Comparison of ENCODE assay signal across 18 cellular contexts in the genomic region with DNA sequence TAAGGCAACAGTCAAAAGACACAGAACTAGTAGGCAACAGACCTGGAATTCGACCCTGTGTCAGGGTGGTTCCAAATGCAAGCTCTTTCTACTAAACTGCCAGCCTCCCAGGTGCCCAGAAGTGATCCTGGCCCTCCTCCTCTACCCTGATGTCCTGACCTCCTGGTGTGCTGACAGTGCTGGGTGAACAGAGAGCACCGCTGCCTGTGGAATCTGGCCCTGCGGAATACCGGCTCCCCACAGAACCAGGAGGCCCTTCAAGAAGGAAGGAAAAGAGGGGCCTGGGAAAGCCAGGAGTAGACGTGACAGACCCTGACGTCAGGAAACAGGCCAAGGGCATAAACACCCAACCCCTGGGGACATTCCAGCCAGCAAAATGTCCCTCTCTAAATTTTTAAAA.
DNase-seq lines count a peak whose midpoint lies in the region; ATAC-seq, FAIRE-seq and TF ChIP-seq lines count a peak whose summit lies in the region.
"Had no signal": no experiment of that assay in that cellular context is flagged by ENCODE, and none has a peak within 500 bp of the region (broad histone marks: within the 10 kb centered on the region; RNA-seq: fewer than 3 reads in every experiment).

No MANE protein-coding gene starts in this region.

- no peak for TF ChIP-seq CTCF in H9 (conservative IDR thresholded peaks at IDR 0.05)
- TF ChIP-seq CTCF in astrocyte (IDR thresholded peaks at IDR 0.05; ENCODE audit: insufficient read depth, low read depth, low read length), result no peak

- H2AK5ac ChIP-seq in H9 (ENCODE audit: insufficient read length, low read length) (no peak overlapping the region), neuronal stem cell (ENCODE audit: low read depth, low read length) (no peak overlapping the region)

- H4K20me1 ChIP-seq in H9 (ENCODE audit: control insufficient read depth, insufficient read depth, insufficient read length), result no peaks in the 10 kb centered on the region
- no peaks in the 10 kb centered on the region for H4K20me1 ChIP-seq in astrocyte (ENCODE audit: insufficient read depth, low read length)

- no peak overlapping the region for H3K56ac ChIP-seq in H9 (ENCODE audit: insufficient read length, low read depth, low read length)

- no peak overlapping the region for H2BK120ac ChIP-seq in H9 (ENCODE audit: low read depth, low read length, poor library complexity, severe bottlenecking)
- no peak overlapping the region for H2BK120ac ChIP-seq in neuronal stem cell (ENCODE audit: low read depth, low read length)

- no peak overlapping the region for H2BK20ac ChIP-seq in H9 (ENCODE audit: low read depth, low read length, poor library complexity, severe bottlenecking)

- H4K91ac ChIP-seq in H9 (ENCODE audit: insufficient read length, low read depth, low read length) (no peak overlapping the region), neuronal stem cell (ENCODE audit: low read depth, low read length, poor library complexity) (no peak overlapping the region)

- H3K27me3 Mint-ChIP-seq in activated naive CD4-positive, alpha-beta T cell treated with anti-CD3 and anti-CD28 coated beads, Interleukin-2, amount 50 U/mL, for 24 hours, result no peaks in the 10 kb centered on the region
- H3K27me3 Mint-ChIP-seq in H9 (ENCODE audit: low read depth) (no peaks in the 10 kb centered on the region), astrocyte (ENCODE audit: low read depth, unreplicated experiment) (no peaks in the 10 kb centered on the region)
- H3K27me3 Mint-ChIP-seq: IgD-negative memory B cell had no signal

- no peaks in the 10 kb centered on the region for H3K79me2 ChIP-seq in H9 (ENCODE audit: insufficient read depth, low read length)
- no peaks in the 10 kb centered on the region for H3K79me2 ChIP-seq in astrocyte (ENCODE audit: insufficient read depth, low read length)

- H2BK12ac ChIP-seq in H9 (ENCODE audit: insufficient read length, low read depth, low read length), result no peak overlapping the region
- no peak overlapping the region for H2BK12ac ChIP-seq in neuronal stem cell (ENCODE audit: low read length)

- ATAC-seq in HG02970 (IDR thresholded peaks at IDR 0.05; ENCODE audit: low FRiP score, unreplicated experiment), result no peak

- H3K18ac ChIP-seq in H9 (ENCODE audit: insufficient read length, low read depth, low read length) (no peak overlapping the region), neuronal stem cell (ENCODE audit: low read length) (peak overlapping the region; percentile 24)

- H3K4me2 ChIP-seq in H9 (ENCODE audit: insufficient read depth, insufficient read length, low read length) (no peak overlapping the region), astrocyte (ENCODE audit: low read length) (no peak overlapping the region), neuronal stem cell (ENCODE audit: insufficient read depth, low read length, poor library complexity, severe bottlenecking) (no peak overlapping the region)
- H3K4me2 ChIP-seq: A549 had no signal

- DNase-seq in activated naive CD4-positive, alpha-beta T cell treated with anti-CD3 and anti-CD28 coated beads, Interleukin-2, amount 50 U/mL, for 16 hours, result no peak
- DNase-seq in H9 (no peak), astrocyte (ENCODE audit: low read depth) (no peak), neuronal stem cell (ENCODE audit: low spot score) (no peak), HAP-1 (ENCODE audit: low spot score in 2 of 2) (no peak), SKM-1 (lab: John Stamatoyannopoulos, UW; ENCODE audit: unreplicated experiment) (no peak)
- DNase-seq: DMS 273 treated with DMSO at 0.1 percent for 48 hours, GOT3, HFFc6, NCI-H1417, NCI-H2029, NCI-H2171 treated with DMSO at 0.1 percent for 48 hours, NCI-H774, Right ventricle myocardium superior had no signal

- H3K9ac ChIP-seq in H9 (ENCODE audit: extremely low read depth, insufficient read length, low read length) (no peak overlapping the region), astrocyte (ENCODE audit: low read length) (peak overlapping the region; percentile 22), neuronal stem cell (ENCODE audit: low read depth, low read length, poor library complexity) (no peak overlapping the region)

- no peaks in the 10 kb centered on the region for H3K9me3 ChIP-seq in H9 (ENCODE audit: control insufficient read depth, low read depth, low read length)
- H3K9me3 ChIP-seq in astrocyte (ENCODE audit: insufficient read depth, low read depth, low read length), result no peaks in the 10 kb centered on the region
- H3K9me3 ChIP-seq in neuronal stem cell (replicated peaks in 1 of 2; ENCODE audit: control insufficient read depth in 2 of 2, insufficient read depth in 1 of 2, low read depth in 1 of 2, low read length in 2 of 2), result no peaks in the 10 kb centered on the region
- no peaks in the 10 kb centered on the region for H3K9me3 ChIP-seq in HAP-1
- H3K9me3 ChIP-seq: A549 had no signal

- no peak overlapping the region for H3K4me3 Mint-ChIP-seq in activated naive CD4-positive, alpha-beta T cell treated with anti-CD3 and anti-CD28 coated beads, Interleukin-2, amount 50 U/mL, for 24 hours
- H3K4me3 Mint-ChIP-seq in H9 (no peak overlapping the region), astrocyte (ENCODE audit: unreplicated experiment) (no peak overlapping the region)
- H3K4me3 Mint-ChIP-seq: HFFc6, IgD-negative memory B cell had no signal

- H3K36me3 ChIP-seq in astrocyte (ENCODE audit: insufficient read depth, low read length) (peaks cover 18% of the 10 kb centered on the region), neuronal stem cell (replicated peaks in 1 of 2; ENCODE audit: control insufficient read depth in 2 of 2, insufficient read depth in 2 of 2, low read length in 2 of 2) (peaks cover 10 to 43% of the 10 kb centered on the region in 2 donors), HAP-1 (replicated peaks) (peaks cover 19% of the 10 kb centered on the region)

- H3K4ac ChIP-seq in H9 (ENCODE audit: low read depth, low read length) (no peak overlapping the region), neuronal stem cell (ENCODE audit: low read length) (no peak overlapping the region)

- no peaks in the 10 kb centered on the region for H3K4me1 Mint-ChIP-seq in activated naive CD4-positive, alpha-beta T cell treated with anti-CD3 and anti-CD28 coated beads, Interleukin-2, amount 50 U/mL, for 24 hours
- H3K4me1 Mint-ChIP-seq in H9, result peaks cover 10 to 11% of the 10 kb centered on the region in 2 experiments
- H3K4me1 Mint-ChIP-seq in astrocyte (ENCODE audit: low read depth, unreplicated experiment), result peaks cover 10% of the 10 kb centered on the region
- H3K4me1 Mint-ChIP-seq: IgD-negative memory B cell had no signal

- H2BK5ac ChIP-seq in H9 (ENCODE audit: insufficient read length, low read length), result no peak overlapping the region
- peak overlapping the region; percentile 57 for H2BK5ac ChIP-seq in neuronal stem cell (ENCODE audit: low read length)

- no peak for FAIRE-seq in astrocyte (lab: Jason Lieb, UNC)
- FAIRE-seq: A549 had no signal

- no peaks in the 10 kb centered on the region for H3K4me1 ChIP-seq in H9 (ENCODE audit: insufficient read depth, low read length)
- H3K4me1 ChIP-seq in astrocyte (ENCODE audit: insufficient read depth, low read length), result peaks cover 8% of the 10 kb centered on the region
- peaks cover 0 to 13% of the 10 kb centered on the region in 2 donors for H3K4me1 ChIP-seq in neuronal stem cell (ENCODE audit: control insufficient read depth in 2 of 2, insufficient read depth in 1 of 2, low read depth in 1 of 2, low read length in 2 of 2)
- H3K4me1 ChIP-seq in HAP-1, result no peaks in the 10 kb centered on the region
- H3K4me1 ChIP-seq: A549 had no signal

- H3K36me3 Mint-ChIP-seq in activated naive CD4-positive, alpha-beta T cell treated with anti-CD3 and anti-CD28 coated beads, Interleukin-2, amount 50 U/mL, for 24 hours, result peaks cover 32% of the 10 kb centered on the region
- H3K36me3 Mint-ChIP-seq in H9 (ENCODE audit: insufficient read depth in 1 of 3, low read depth in 3 of 3) (peaks cover 14 to 40% (median 26%) of the 10 kb centered on the region in 3 experiments), astrocyte (ENCODE audit: low read depth, unreplicated experiment) (peaks cover 16% of the 10 kb centered on the region)

- H2BK15ac ChIP-seq in H9 (ENCODE audit: low read depth, low read length), result no peak overlapping the region
- H2BK15ac ChIP-seq in neuronal stem cell (ENCODE audit: low read length), result no peak overlapping the region

- no peaks in the 10 kb centered on the region for H3K23me2 ChIP-seq in H9 (ENCODE audit: insufficient read length, low read depth, low read length, poor library complexity, severe bottlenecking)

- no peak overlapping the region for H4K5ac ChIP-seq in H9 (ENCODE audit: insufficient read length, low read depth, low read length)

- WGBS in H9 (ENCODE audit: extremely low coverage, insufficient read length, low lambda C conversion rate), result no CpG with 5 or more reads among the region's 6 CpGs
- WGBS in neuronal stem cell (ENCODE audit: extremely low coverage in 2 of 2, insufficient read length in 2 of 2, insufficient replicate concordance in 1 of 2), 2 donors, result no CpG with 5 or more reads among the region's 6 CpGs

- no peaks in the 10 kb centered on the region for H3K27me3 ChIP-seq in H9 (ENCODE audit: insufficient read depth, low read length)
- no peaks in the 10 kb centered on the region for H3K27me3 ChIP-seq in astrocyte (ENCODE audit: insufficient read depth, low read length)
- no peaks in the 10 kb centered on the region for H3K27me3 ChIP-seq in neuronal stem cell (ENCODE audit: control insufficient read depth in 3 of 3, insufficient read depth in 3 of 3, low read depth in 1 of 3, low read length in 3 of 3)
- H3K27me3 ChIP-seq in HAP-1 (ENCODE audit: low read depth), result no peaks in the 10 kb centered on the region

- no peak overlapping the region for H3T11ph ChIP-seq in H9 (ENCODE audit: low read length)

- peaks cover 7% of the 10 kb centered on the region for H3K9me3 Mint-ChIP-seq in activated naive CD4-positive, alpha-beta T cell treated with anti-CD3 and anti-CD28 coated beads, Interleukin-2, amount 50 U/mL, for 24 hours
- H3K9me3 Mint-ChIP-seq in H9 (no peaks in the 10 kb centered on the region), astrocyte (ENCODE audit: unreplicated experiment) (no peaks in the 10 kb centered on the region)
- H3K9me3 Mint-ChIP-seq: HFFc6, IgD-negative memory B cell had no signal

- H3K14ac ChIP-seq in H9 (ENCODE audit: insufficient read depth, low read length) (no peak overlapping the region; the same call in 1 of the 2 replicates), neuronal stem cell (ENCODE audit: low read length) (no peak overlapping the region)

- H3K79me1 ChIP-seq in H9 (ENCODE audit: insufficient read depth, low read depth, low read length, poor library complexity, severe bottlenecking) (no peaks in the 10 kb centered on the region), neuronal stem cell (ENCODE audit: low read depth, low read length) (no peaks in the 10 kb centered on the region)

- H4K8ac ChIP-seq in H9 (replicated peaks; ENCODE audit: insufficient read length, low read depth, low read length), result no peak overlapping the region
- no peak overlapping the region for H4K8ac ChIP-seq in neuronal stem cell (ENCODE audit: low read depth, low read length)

- H3K4me3 ChIP-seq in astrocyte (ENCODE audit: insufficient read depth, low read depth, low read length), result no peak overlapping the region
- H3K4me3 ChIP-seq in neuronal stem cell (ENCODE audit: low read length in 2 of 2), result no peak overlapping the region
- no peak overlapping the region for H3K4me3 ChIP-seq in HAP-1
- H3K4me3 ChIP-seq: A549 had no signal

- in situ Hi-C loops in HAP-1 (cut with MboI; ENCODE audit: low sequenced_read_pairs), result no loop called here

- H3K27ac ChIP-seq in H9 (ENCODE audit: insufficient read length, low read depth, low read length) (no peak overlapping the region), astrocyte (ENCODE audit: low read depth, low read length) (no peak overlapping the region), neuronal stem cell (replicated peaks; ENCODE audit: low read length) (no peak overlapping the region)
- H3K27ac ChIP-seq: A549 had no signal

- no peak overlapping the region for H2AFZ ChIP-seq in H9 (ENCODE audit: low read length)
- no peak overlapping the region for H2AFZ ChIP-seq in astrocyte (ENCODE audit: low read depth, low read length)
- no peak overlapping the region for H2AFZ ChIP-seq in neuronal stem cell (ENCODE audit: low read length)

- H3K27ac Mint-ChIP-seq in activated naive CD4-positive, alpha-beta T cell treated with anti-CD3 and anti-CD28 coated beads, Interleukin-2, amount 50 U/mL, for 24 hours, result peak overlapping the region; percentile 12
- H3K27ac Mint-ChIP-seq in H9, result peak overlapping the region in 2 of 3 experiments; percentile 47 to 93; a peak in 3 of 7 replicates
- H3K27ac Mint-ChIP-seq in astrocyte (ENCODE audit: unreplicated experiment), result no peak overlapping the region
- H3K27ac Mint-ChIP-seq: HFFc6, IgD-negative memory B cell had no signal

- H3K23ac ChIP-seq in H9 (ENCODE audit: insufficient read length, low read depth, low read length), result no peak overlapping the region
- no peak overlapping the region for H3K23ac ChIP-seq in neuronal stem cell (ENCODE audit: low read depth, low read length, poor library complexity)
